Comparison of ENCODE assay signal across 1 cellular context in genomic region chr19:18065173-18065495, GRCh38.
TF ChIP-seq lines count a peak whose summit lies in the region.

No MANE protein-coding gene starts in this region.

TF ChIP-seq in A549, 52 proteins besides CTCF, POLR2A, EP300 and RAD21:
- TF ChIP-seq HES2 (IDR thresholded peaks at IDR 0.05): no peak
- TF ChIP-seq TFCP2L1 (CRISPR knock-in tag; IDR thresholded peaks at IDR 0.05): no peak
- no peak for TF ChIP-seq BHLHE40 (IDR thresholded peaks at IDR 0.05; ENCODE audit: low read depth, low read length)
- no peak for TF ChIP-seq HOXB13 (CRISPR knock-in tag; IDR thresholded peaks at IDR 0.05; ENCODE audit: low read depth)
- TF ChIP-seq MAZ (IDR thresholded peaks at IDR 0.05; ENCODE audit: borderline replicate concordance, low read depth, low read length): no peak
- no peak for TF ChIP-seq JUN (IDR thresholded peaks at IDR 0.05)
- TF ChIP-seq ELK1 (IDR thresholded peaks at IDR 0.05; ENCODE audit: low read depth, low read length): no peak
- TF ChIP-seq ESRRA (IDR thresholded peaks at IDR 0.05; ENCODE audit: borderline replicate concordance, low read length): no peak
- TF ChIP-seq FOSB (CRISPR knock-in tag; IDR thresholded peaks at IDR 0.05): no peak
